ENCODE assay signal across 8 cellular contexts in the genomic region with DNA sequence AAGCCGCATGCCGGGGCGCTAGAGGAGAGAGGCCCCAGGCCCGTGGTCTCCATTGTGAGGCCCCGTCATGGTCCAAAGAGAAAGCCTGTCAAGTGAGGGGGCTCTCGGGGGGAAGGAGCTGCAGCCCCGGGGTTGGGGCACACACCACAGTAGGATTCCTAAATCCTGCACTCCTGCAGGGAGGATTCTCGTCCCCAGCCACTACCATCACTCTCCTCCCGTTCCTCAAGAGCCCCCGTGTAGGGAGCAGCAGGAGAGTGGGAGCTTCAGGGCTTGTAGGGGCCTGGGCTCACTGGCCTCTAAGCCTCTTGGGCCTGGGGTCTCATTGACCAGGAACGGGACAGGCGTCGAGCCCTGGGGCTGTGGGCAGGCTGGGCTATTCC. TPM values are rescaled to one million over a fixed set of nuclear protein-coding genes. Genes with fewer than 3 reads are reported as not detected.
DNase-seq lines count a peak whose midpoint lies in the region; ATAC-seq, FAIRE-seq and TF ChIP-seq lines count a peak whose summit lies in the region.

No MANE protein-coding gene starts in this region.

- no peaks in the 10 kb centered on the region for H3K27me3 ChIP-seq in left lung
- H3K27me3 ChIP-seq in testis: no peaks in the 10 kb centered on the region

- H3K9me3 ChIP-seq in left lung (no peaks in the 10 kb centered on the region), testis (no peaks in the 10 kb centered on the region)

- WGBS in testis, 2 donors: 21% methylated on average over 13 of the region's 13 CpGs; no CpG with 5 or more reads in 1 of the 2 donors

- no peaks in the 10 kb centered on the region for H3K27me3 Mint-ChIP-seq in T-helper 1 cell treated with Interleukin-12 subunit alpha and Interleukin-12 subunit beta and Interleukin-4 antibody, amounts not matched to agents 30 μg/mL and 1 μg/mL, for 36 hours (ENCODE audit: low read depth)
- H3K27me3 Mint-ChIP-seq in activated naive CD8-positive, alpha-beta T cell treated with anti-CD3 and anti-CD28 coated beads, Interleukin-2, amount 50 U/mL, for 24 hours: no peaks in the 10 kb centered on the region

- no peaks in the 10 kb centered on the region for H3K9me3 Mint-ChIP-seq in T-helper 1 cell treated with Interleukin-12 subunit alpha and Interleukin-12 subunit beta and Interleukin-4 antibody, amounts not matched to agents 30 μg/mL and 1 μg/mL, for 36 hours
- no peaks in the 10 kb centered on the region for H3K9me3 Mint-ChIP-seq in activated naive CD8-positive, alpha-beta T cell treated with anti-CD3 and anti-CD28 coated beads, Interleukin-2, amount 50 U/mL, for 24 hours

- peak overlapping the region; percentile 79 to 86 for H3K4me3 ChIP-seq in left lung
- peak overlapping the region; percentile 67 to 70 for H3K4me3 ChIP-seq in testis

- H3K27ac ChIP-seq in left lung (peak overlapping the region; percentile 86 to 91), testis (peak overlapping the region; percentile 85 to 91)

- H3K36me3 ChIP-seq in left lung (peaks cover 0 to 8% of the 10 kb centered on the region in 2 donors), testis (ENCODE audit: low read depth, missing control alignments) (no peaks in the 10 kb centered on the region)

- no peak for ATAC-seq in activated naive CD8-positive, alpha-beta T cell treated with anti-CD3 and anti-CD28 coated beads, Interleukin-2, amount 50 U/mL, for 24 hours
- ATAC-seq in left lung: no peak
- ATAC-seq in GM19467 (IDR thresholded peaks at IDR 0.05; ENCODE audit: unreplicated experiment): no peak

- peaks cover 17 to 45% of the 10 kb centered on the region in 2 donors for H3K4me1 ChIP-seq in left lung
- peaks cover 17% of the 10 kb centered on the region for H3K4me1 ChIP-seq in testis

- TF ChIP-seq POLR2A in testis (IDR thresholded peaks at IDR 0.05): no peak

- TF ChIP-seq CTCF in left lung (IDR thresholded peaks at IDR 0.05) (no peak), testis (IDR thresholded peaks at IDR 0.05) (no peak)

- peaks cover 15% of the 10 kb centered on the region for H3K4me1 Mint-ChIP-seq in T-helper 1 cell treated with Interleukin-12 subunit alpha and Interleukin-12 subunit beta and Interleukin-4 antibody, amounts not matched to agents 30 μg/mL and 1 μg/mL, for 36 hours (ENCODE audit: low read depth)
- peaks cover 25% of the 10 kb centered on the region for H3K4me1 Mint-ChIP-seq in activated naive CD8-positive, alpha-beta T cell treated with anti-CD3 and anti-CD28 coated beads, Interleukin-2, amount 50 U/mL, for 24 hours

- H3K4me3 Mint-ChIP-seq in T-helper 1 cell treated with Interleukin-12 subunit alpha and Interleukin-12 subunit beta and Interleukin-4 antibody, amounts not matched to agents 30 μg/mL and 1 μg/mL, for 36 hours: peak overlapping the region; percentile 86
- peak overlapping the region; percentile 77 for H3K4me3 Mint-ChIP-seq in activated naive CD8-positive, alpha-beta T cell treated with anti-CD3 and anti-CD28 coated beads, Interleukin-2, amount 50 U/mL, for 24 hours

- DNase-seq in T-helper 1 cell: no peak
- no peak for DNase-seq in activated naive CD8-positive, alpha-beta T cell treated with anti-CD3 and anti-CD28 coated beads, Interleukin-2, amount 50 U/mL, for 24 hours
- no peak for DNase-seq in left lung
- DNase-seq in testis: no peak
- DNase-seq in NCI-H2081 treated with DMSO at 0.1 percent for 48 hours (lab: John Stamatoyannopoulos, UW): no peak
- no peak for DNase-seq in GM19239 (ENCODE audit: insufficient read length, low spot score)

- peaks cover 2% of the 10 kb centered on the region for H3K36me3 Mint-ChIP-seq in T-helper 1 cell treated with Interleukin-12 subunit alpha and Interleukin-12 subunit beta and Interleukin-4 antibody, amounts not matched to agents 30 μg/mL and 1 μg/mL, for 36 hours (ENCODE audit: low read depth)
- peaks cover 6% of the 10 kb centered on the region for H3K36me3 Mint-ChIP-seq in activated naive CD8-positive, alpha-beta T cell treated with anti-CD3 and anti-CD28 coated beads, Interleukin-2, amount 50 U/mL, for 24 hours (ENCODE audit: low read depth)

- FAIRE-seq in GM19239 (lab: Jason Lieb, UNC): no peak

- H3K27ac Mint-ChIP-seq in T-helper 1 cell treated with Interleukin-12 subunit alpha and Interleukin-12 subunit beta and Interleukin-4 antibody, amounts not matched to agents 30 μg/mL and 1 μg/mL, for 36 hours: no peak overlapping the region
- peak overlapping the region; percentile 70 for H3K27ac Mint-ChIP-seq in activated naive CD8-positive, alpha-beta T cell treated with anti-CD3 and anti-CD28 coated beads, Interleukin-2, amount 50 U/mL, for 24 hours

- intact Hi-C loops in left lung (cut with DNase I): loop anchor here in 1 of 2 donors (5.0 kb wide), 1 partner anchor 105 kb away; a partner anchor contains a TSS
- intact Hi-C loops in testis (cut with DNase I; ENCODE audit: low total_unique reads): no loop called here

RNA-seq across cellular contexts. Expression of a gene that starts 0.8 kb away (rescaled TPM):
- total RNA-seq in left lung (1 to 10 TPM; 2.6 to 3.6 TPM), testis (10 to 100 TPM; 38.7 to 43.4 TPM)
- polyA plus RNA-seq in testis (ENCODE audit: insufficient read depth, low read depth, low replicate concordance): 77.9 TPM

RNA-seq across cellular contexts. Expression of a gene that starts 0.9 kb away (rescaled TPM):
- total RNA-seq in left lung (10 to 100 TPM; 11.2 to 16.0 TPM), testis (10 to 100 TPM; 37.7 to 47.5 TPM)
- polyA plus RNA-seq in testis (ENCODE audit: insufficient read depth, low read depth, low replicate concordance): 53.3 TPM

RNA-seq across cellular contexts. Expression of a gene that starts 6.7 kb away (rescaled TPM):
- total RNA-seq in left lung: 1 to 10 TPM; 3.8 to 4.1 TPM
- total RNA-seq in testis: 10 to 100 TPM; 30.0 to 80.1 TPM
- polyA plus RNA-seq in testis (ENCODE audit: insufficient read depth, low read depth, low replicate concordance): 35.4 TPM

RNA-seq across cellular contexts. Expression of a gene that starts 7.4 kb away (rescaled TPM):
- 10 to 100 TPM; 12.9 to 15.2 TPM for total RNA-seq in left lung
- total RNA-seq in testis: 10 to 100 TPM; 44.7 to 48.3 TPM
- 40.3 TPM for polyA plus RNA-seq in testis (ENCODE audit: insufficient read depth, low read depth, low replicate concordance)

RNA-seq across cellular contexts. Expression of a gene that starts 22.5 kb away (rescaled TPM):
- total RNA-seq in left lung (1 to 10 TPM; 1.6 to 2.9 TPM), testis (1 to 10 TPM; 5.6 to 7.9 TPM)
- polyA plus RNA-seq in testis (ENCODE audit: insufficient read depth, low read depth, low replicate concordance): 3.1 TPM

Comparison
In these comparisons a context has a peak if more than half of its experiments do, and no peak if none do; other contexts are left out.
1. RNA of a gene that starts 0.8 kb away (total RNA-seq): 38.7 to 43.4 TPM in testis; 2.6 to 3.6 TPM in left lung; every median in the first group is over 4 times any median in the second.
2. RNA of a gene that starts 6.7 kb away (total RNA-seq): 30.0 to 80.1 TPM in testis; 3.8 to 4.1 TPM in left lung; every median in the first group is over 4 times any median in the second.